Comparison of ENCODE assay signal across 25 cellular contexts in the genomic region with DNA sequence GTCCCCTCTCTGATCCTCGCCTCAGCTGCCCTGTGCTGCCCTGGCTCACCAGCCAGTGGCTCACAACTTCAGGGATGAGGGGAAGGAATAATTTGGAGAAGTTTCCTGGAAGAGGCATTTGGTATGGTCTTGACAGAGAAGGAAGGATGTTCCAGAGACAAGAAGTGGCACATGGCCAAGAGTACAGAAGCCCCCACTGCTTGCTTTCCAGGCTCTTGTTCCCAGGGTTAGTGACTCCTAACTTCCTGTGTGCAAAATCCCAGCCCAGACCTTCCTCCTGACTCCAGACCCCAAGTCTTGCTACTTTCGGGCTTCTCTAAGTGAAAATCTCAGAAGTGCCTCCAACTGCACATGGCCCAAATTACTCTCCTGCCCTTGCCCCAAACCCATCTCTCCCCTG.
DNase-seq lines count a peak whose midpoint lies in the region; ATAC-seq, FAIRE-seq and TF ChIP-seq lines count a peak whose summit lies in the region.
"Had no signal": no experiment of that assay in that cellular context is flagged by ENCODE, and none has a peak within 500 bp of the region (broad histone marks: within the 10 kb centered on the region; RNA-seq: fewer than 3 reads in every experiment).

No MANE protein-coding gene starts in this region.

- H3K4me1 ChIP-seq in liver (ENCODE audit: control insufficient read depth in 4 of 4, insufficient read depth in 4 of 4, low read length in 3 of 4) (peaks cover 0 to 3% (median 1%) of the 10 kb centered on the region in 4 donors), right lobe of liver (no peaks in the 10 kb centered on the region)
- H3K4me1 ChIP-seq: BLaER1 treated with 17β-estradiol and CSF1 and Interleukin-3, amounts not matched to agents 10 nM and 100 nM; Caco-2 had no signal

- no peak overlapping the region for H3K9ac ChIP-seq in liver (ENCODE audit: low read depth in 1 of 2, low read length in 2 of 2)
- H3K9ac ChIP-seq: BLaER1 treated with 17β-estradiol and CSF1 and Interleukin-3, amounts not matched to agents 10 nM and 100 nM had no signal

- no peak for DNase-seq in right lobe of liver
- DNase-seq in bronchial epithelial cell (ENCODE audit: low read depth), result no peak
- DNase-seq in mesenteric fat pad (ENCODE audit: low spot score), result peak; percentile 26
- no peak for DNase-seq in DMS 273 (lab: John Stamatoyannopoulos, UW; ENCODE audit: unreplicated experiment)
- no peak for DNase-seq in central memory CD4-positive, alpha-beta T cell
- no peak for DNase-seq in DMS79 (lab: John Stamatoyannopoulos, UW)
- DNase-seq: 8988T; AML-193; Caco-2; Calu3; CD4-positive, alpha-beta T cell; CD8-positive, alpha-beta T cell; DMS 273 treated with DMSO at 0.1 percent for 48 hours; DMS153; DMS53; DMS79 treated with DMSO at 0.1 percent for 48 hours; GF-D8 had no signal

- 81% methylated on average over 2 of the region's 2 CpGs for WGBS in liver
- WGBS in right lobe of liver (ENCODE audit: insufficient coverage, low coverage, low lambda C conversion rate, missing lambda C conversion rate), result 60% methylated on average over 1 of the region's 2 CpGs

- TF ChIP-seq CTCF in liver (IDR thresholded peaks at IDR 0.05; ENCODE audit: low read depth, low read length, missing input control) (no peak), right lobe of liver (IDR thresholded peaks at IDR 0.05) (no peak), bronchial epithelial cell (IDR thresholded peaks at IDR 0.05; ENCODE audit: insufficient read depth, low read length, severe bottlenecking) (no peak)

- H3K27ac ChIP-seq in liver (ENCODE audit: low read depth in 1 of 2, low read length in 2 of 2), result no peak overlapping the region
- H3K27ac ChIP-seq in right lobe of liver, result no peak overlapping the region
- H3K27ac ChIP-seq: BLaER1 treated with 17β-estradiol and CSF1 and Interleukin-3, amounts not matched to agents 10 nM and 100 nM; C4-2B had no signal

- no peak for TF ChIP-seq POLR2A in right lobe of liver (IDR thresholded peaks at IDR 0.05)

- H3K9me3 ChIP-seq in liver (ENCODE audit: control insufficient read depth in 4 of 4, low read length in 3 of 4), result no peaks in the 10 kb centered on the region
- H3K9me3 ChIP-seq in right lobe of liver, result no peaks in the 10 kb centered on the region
- H3K9me3 ChIP-seq: BLaER1 treated with 17β-estradiol and CSF1 and Interleukin-3, amounts not matched to agents 10 nM and 100 nM; Caco-2 had no signal

- no peak for ATAC-seq in right lobe of liver
- ATAC-seq: CD8-positive, alpha-beta T cell had no signal

- no peak overlapping the region for H3K4me3 ChIP-seq in liver (ENCODE audit: low read depth in 1 of 3, low read length in 3 of 3)
- no peak overlapping the region for H3K4me3 ChIP-seq in right lobe of liver
- H3K4me3 ChIP-seq in bronchial epithelial cell (ENCODE audit: low read depth, low read length), result no peak overlapping the region
- H3K4me3 ChIP-seq: BLaER1 treated with 17β-estradiol and CSF1 and Interleukin-3, amounts not matched to agents 10 nM and 100 nM had no signal

- intact Hi-C loops in right lobe of liver (cut with DNase I), result no loop called here

- no peak for TF ChIP-seq RAD21 in liver (IDR thresholded peaks at IDR 0.05)

- no peaks in the 10 kb centered on the region for H3K36me3 ChIP-seq in liver (ENCODE audit: control insufficient read depth in 4 of 4, insufficient read depth in 3 of 4, low read depth in 1 of 4, low read length in 3 of 4)
- no peaks in the 10 kb centered on the region for H3K36me3 ChIP-seq in right lobe of liver
- H3K36me3 ChIP-seq in bronchial epithelial cell (ENCODE audit: control insufficient read depth, insufficient read depth, low read length), result no peaks in the 10 kb centered on the region
- H3K36me3 ChIP-seq: BLaER1 treated with 17β-estradiol and CSF1 and Interleukin-3, amounts not matched to agents 10 nM and 100 nM had no signal

- H3K27me3 ChIP-seq in liver (ENCODE audit: control insufficient read depth in 4 of 4, insufficient read depth in 4 of 4, low read length in 3 of 4) (no peaks in the 10 kb centered on the region), right lobe of liver (no peaks in the 10 kb centered on the region), bronchial epithelial cell (ENCODE audit: control insufficient read depth, insufficient read depth, low read length) (no peaks in the 10 kb centered on the region)
- H3K27me3 ChIP-seq: BLaER1 treated with 17β-estradiol and CSF1 and Interleukin-3, amounts not matched to agents 10 nM and 100 nM had no signal

- FAIRE-seq in bronchial epithelial cell (lab: Jason Lieb, UNC), result peak; percentile 96
- FAIRE-seq: A204.1, D721Med, G401.6, GM12891, GM19239 had no signal

TF ChIP-seq in liver, 16 proteins besides CTCF, POLR2A, EP300 and RAD21:
- TF ChIP-seq RXRA (IDR thresholded peaks at IDR 0.05) (peak; percentile 52 to 55), FOXA1 (IDR thresholded peaks at IDR 0.05) (no peak)
